1 cellular context compared by ENCODE assay signal in genomic region chr1:212987702-212988322, GRCh38.
TF ChIP-seq lines count a peak whose summit lies in the region.

No MANE protein-coding gene starts in this region.

TF ChIP-seq in SK-N-SH treated with all-trans-retinoic acid at 6 μM for 48 hours, 23 proteins besides CTCF, POLR2A, EP300 and RAD21 (continued from another document):
- TF ChIP-seq TCF4 (CRISPR knock-in tag; IDR thresholded peaks at IDR 0.05; ENCODE audit: borderline replicate concordance): no peak
- TF ChIP-seq ZFP30 (CRISPR knock-in tag; IDR thresholded peaks at IDR 0.05): no peak
- no peak for TF ChIP-seq ZNF565 (CRISPR knock-in tag; conservative IDR thresholded peaks at IDR 0.05; ENCODE audit: low read depth)
- TF ChIP-seq CSDC2 (CRISPR knock-in tag; IDR thresholded peaks at IDR 0.05): no peak
- TF ChIP-seq ISL1 (CRISPR knock-in tag; IDR thresholded peaks at IDR 0.05): no peak
- no peak for TF ChIP-seq PPARA (CRISPR knock-in tag; IDR thresholded peaks at IDR 0.05; ENCODE audit: borderline replicate concordance)
- TF ChIP-seq RARB (CRISPR knock-in tag; IDR thresholded peaks at IDR 0.05): no peak
- TF ChIP-seq CREB5 (CRISPR knock-in tag; IDR thresholded peaks at IDR 0.05; ENCODE audit: low read depth): no peak
- no peak for TF ChIP-seq OSR1 (CRISPR knock-in tag; IDR thresholded peaks at IDR 0.05)
- no peak for TF ChIP-seq ESRRG (CRISPR knock-in tag; IDR thresholded peaks at IDR 0.05)
- TF ChIP-seq ARNTL (CRISPR knock-in tag; IDR thresholded peaks at IDR 0.05; ENCODE audit: borderline replicate concordance, low read depth): no peak
- TF ChIP-seq ZNF70 (CRISPR knock-in tag; IDR thresholded peaks at IDR 0.05): no peak
- TF ChIP-seq GLIS3 (CRISPR knock-in tag; IDR thresholded peaks at IDR 0.05): no peak
- TF ChIP-seq ZC3H10 (CRISPR knock-in tag; IDR thresholded peaks at IDR 0.05): no peak
- TF ChIP-seq PATZ1 (CRISPR knock-in tag; IDR thresholded peaks at IDR 0.05; ENCODE audit: borderline replicate concordance): no peak
- no peak for TF ChIP-seq CSRNP3 (CRISPR knock-in tag; IDR thresholded peaks at IDR 0.05)
- no peak for TF ChIP-seq ZFP3 (CRISPR knock-in tag; IDR thresholded peaks at IDR 0.05)
- no peak for TF ChIP-seq BACH2 (CRISPR knock-in tag; IDR thresholded peaks at IDR 0.05; ENCODE audit: borderline replicate concordance)
- TF ChIP-seq POU6F1 (CRISPR knock-in tag; IDR thresholded peaks at IDR 0.05; ENCODE audit: borderline replicate concordance, low read depth): no peak
